23 cellular contexts compared by ENCODE assay signal in the genomic region with DNA sequence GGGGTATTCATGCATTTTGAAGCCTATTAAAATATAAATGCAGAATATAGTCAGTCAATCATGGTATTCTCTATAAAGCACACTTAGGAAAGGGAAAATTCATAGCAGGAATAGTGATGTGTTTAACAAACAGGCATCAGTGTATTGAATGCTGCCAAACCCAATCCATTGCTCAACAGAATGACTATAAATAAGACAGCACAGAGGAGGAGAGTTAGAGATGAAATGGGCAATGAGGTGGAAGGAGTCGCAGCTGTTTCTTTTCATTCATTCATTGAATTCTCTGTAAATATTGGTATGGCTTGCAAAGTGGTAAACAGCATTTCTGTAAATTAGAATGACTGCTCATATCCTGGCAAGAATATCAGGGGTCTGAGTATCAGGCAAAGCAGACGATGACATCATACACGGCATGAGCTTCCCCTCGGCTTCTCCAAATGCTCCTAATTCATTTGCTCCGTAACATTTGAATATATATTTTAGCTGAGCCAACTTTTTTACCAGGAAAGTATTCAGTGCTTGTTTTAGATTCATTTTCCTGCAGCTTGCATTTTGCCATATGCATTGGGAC.
DNase-seq lines count a peak whose midpoint lies in the region; TF ChIP-seq lines count a peak whose summit lies in the region.
"Had no signal": no experiment of that assay in that cellular context is flagged by ENCODE, and none has a peak within 500 bp of the region (broad histone marks: within the 10 kb centered on the region; RNA-seq: fewer than 3 reads in every experiment).

No MANE protein-coding gene starts in this region.

- 88 to 95% methylated on average over 4 to 5 of the region's 5 CpGs for WGBS in endodermal cell (ENCODE audit: insufficient coverage in 1 of 2, insufficient read length in 1 of 2), 2 experiments

- intact Hi-C loops in ascending aorta (cut with DNase I), result no loop called here

- H3K4me1 ChIP-seq in ascending aorta, result no peaks in the 10 kb centered on the region
- H3K4me1 ChIP-seq in osteoblast (ENCODE audit: insufficient read depth, low read length), result peaks cover 19% of the 10 kb centered on the region
- H3K4me1 ChIP-seq in endodermal cell (ENCODE audit: control insufficient read depth, insufficient read depth, low read length), result no peaks in the 10 kb centered on the region
- H3K4me1 ChIP-seq: left ventricle myocardium inferior, testis had no signal

- no peak overlapping the region for H3K9ac ChIP-seq in endodermal cell (ENCODE audit: extremely low read depth, low read length, poor library complexity, severe bottlenecking)

- H3K4me3 ChIP-seq in ascending aorta, result no peak overlapping the region
- H3K4me3 ChIP-seq in osteoblast (ENCODE audit: insufficient read depth, low read length), result no peak overlapping the region
- H3K4me3 ChIP-seq in endodermal cell (ENCODE audit: low read length), result no peak overlapping the region
- H3K4me3 ChIP-seq: left ventricle myocardium inferior, PC-9, testis had no signal

- H3K27me3 ChIP-seq in ascending aorta (no peaks in the 10 kb centered on the region), osteoblast (ENCODE audit: insufficient read depth, low read length) (no peaks in the 10 kb centered on the region), endodermal cell (ENCODE audit: control insufficient read depth, insufficient read depth, low read length, poor library complexity, severe bottlenecking) (no peaks in the 10 kb centered on the region)
- H3K27me3 ChIP-seq: testis had no signal

- H3K9me3 Mint-ChIP-seq in endodermal cell, result peaks cover 4% of the 10 kb centered on the region

- H3K9me3 ChIP-seq in ascending aorta (no peaks in the 10 kb centered on the region), osteoblast (ENCODE audit: low read depth, low read length) (no peaks in the 10 kb centered on the region), endodermal cell (ENCODE audit: control insufficient read depth, low read length) (no peaks in the 10 kb centered on the region)
- H3K9me3 ChIP-seq: left ventricle myocardium inferior, testis had no signal

- no peak for TF ChIP-seq CTCF in ascending aorta (IDR thresholded peaks at IDR 0.05)
- no peak for TF ChIP-seq CTCF in osteoblast (IDR thresholded peaks at IDR 0.05; ENCODE audit: extremely low read depth, low read depth, low read length)
- no peak for TF ChIP-seq CTCF in endodermal cell (conservative IDR thresholded peaks at IDR 0.05)

- no peaks in the 10 kb centered on the region for H3K4me1 Mint-ChIP-seq in endodermal cell
- H3K4me1 Mint-ChIP-seq: activated naive CD8-positive, alpha-beta T cell treated with anti-CD3 and anti-CD28 coated beads, Interleukin-2, amount 10 ng/mL, durations not matched to agents 7 days and 5 days; IgD-negative memory B cell had no signal

- H3K27ac ChIP-seq in ascending aorta, result no peak overlapping the region
- H3K27ac ChIP-seq in osteoblast (ENCODE audit: low read depth, low read length), result no peak overlapping the region
- no peak overlapping the region for H3K27ac ChIP-seq in endodermal cell (ENCODE audit: low read depth, low read length)
- H3K27ac ChIP-seq: left ventricle myocardium inferior, PC-9, testis had no signal

- H3K27ac Mint-ChIP-seq in endodermal cell, result no peak overlapping the region
- H3K27ac Mint-ChIP-seq: activated CD4-positive, alpha-beta memory T cell treated with anti-CD3 and anti-CD28 coated beads for 36 hours; activated naive CD8-positive, alpha-beta T cell treated with anti-CD3 and anti-CD28 coated beads, Interleukin-2, amount 10 ng/mL, durations not matched to agents 7 days and 5 days; activated T-cell treated with anti-CD3 and anti-CD28 coated beads, Interleukin-2, amount 50 U/mL, for 72 hours; IgD-negative memory B cell had no signal

- DNase-seq in AG08395 (ENCODE audit: low spot score) (peak; percentile 29), ELR (ENCODE audit: low read depth) (peak; percentile 31), NCI-H2227 (lab: John Stamatoyannopoulos, UW; ENCODE audit: unreplicated experiment) (peak; percentile 9), cerebellar cortex (ENCODE audit: low spot score) (peak; percentile 26), ascending aorta (ENCODE audit: low spot score in 2 of 2) (no peak), GF-D8 (lab: John Stamatoyannopoulos, UW) (no peak), osteoblast (ENCODE audit: insufficient read length, low spot score, missing footprints) (no peak), endodermal cell (no peak)
- DNase-seq: activated CD4-positive, alpha-beta memory T cell treated with anti-CD3 and anti-CD28 coated beads for 36 hours; activated naive CD8-positive, alpha-beta T cell treated with anti-CD3 and anti-CD28 coated beads, Interleukin-2, amount 10 ng/mL, durations not matched to agents 7 days and 5 days; activated T-cell treated with anti-CD3 and anti-CD28 coated beads, Interleukin-2, amount 50 U/mL, for 72 hours; caudate nucleus; effector CD8-positive, alpha-beta T cell; foreskin melanocyte; left ventricle myocardium inferior; MV-4-11; NCI-H524 treated with DMSO at 0.1 percent for 48 hours; occipital lobe; PC-9; stimulated activated CD4-positive, alpha-beta T cell treated with anti-CD3 and anti-CD28 coated beads, Interleukin-4, amount 100 ng/mL, for 1 hour; stimulated activated CD8-positive, alpha-beta memory T cell treated with anti-CD3 and anti-CD28 coated beads, Interleukin-4, amount 100 ng/mL, for 48 hours; testis had no signal

- no peak overlapping the region for H3K4me2 ChIP-seq in osteoblast (ENCODE audit: insufficient read depth, low read length)
- H3K4me2 ChIP-seq: PC-9 had no signal

- no peak overlapping the region for H2AFZ ChIP-seq in osteoblast (ENCODE audit: low read length)
- H2AFZ ChIP-seq: PC-9 had no signal

- H3K36me3 ChIP-seq in ascending aorta, result no peaks in the 10 kb centered on the region
- H3K36me3 ChIP-seq in osteoblast (ENCODE audit: insufficient read depth, low read length), result no peaks in the 10 kb centered on the region
- no peaks in the 10 kb centered on the region for H3K36me3 ChIP-seq in endodermal cell (ENCODE audit: control insufficient read depth, insufficient read depth, low read length)
- H3K36me3 ChIP-seq: left ventricle myocardium inferior had no signal

- H3K79me2 ChIP-seq in osteoblast (ENCODE audit: insufficient read depth, low read length), result no peaks in the 10 kb centered on the region

- H3K36me3 Mint-ChIP-seq in endodermal cell (ENCODE audit: low read depth), result no peaks in the 10 kb centered on the region
- H3K36me3 Mint-ChIP-seq: activated CD4-positive, alpha-beta memory T cell treated with anti-CD3 and anti-CD28 coated beads for 36 hours; activated naive CD8-positive, alpha-beta T cell treated with anti-CD3 and anti-CD28 coated beads, Interleukin-2, amount 10 ng/mL, durations not matched to agents 7 days and 5 days; IgD-negative memory B cell had no signal

- H3K27me3 Mint-ChIP-seq in endodermal cell (ENCODE audit: insufficient read depth), result no peaks in the 10 kb centered on the region
- H3K27me3 Mint-ChIP-seq: activated CD4-positive, alpha-beta memory T cell treated with anti-CD3 and anti-CD28 coated beads for 36 hours; activated naive CD8-positive, alpha-beta T cell treated with anti-CD3 and anti-CD28 coated beads, Interleukin-2, amount 10 ng/mL, durations not matched to agents 7 days and 5 days; IgD-negative memory B cell had no signal

- no peak overlapping the region for H3K4me3 Mint-ChIP-seq in endodermal cell
- H3K4me3 Mint-ChIP-seq: activated CD4-positive, alpha-beta memory T cell treated with anti-CD3 and anti-CD28 coated beads for 36 hours; activated naive CD8-positive, alpha-beta T cell treated with anti-CD3 and anti-CD28 coated beads, Interleukin-2, amount 10 ng/mL, durations not matched to agents 7 days and 5 days; activated T-cell treated with anti-CD3 and anti-CD28 coated beads, Interleukin-2, amount 50 U/mL, for 72 hours; IgD-negative memory B cell had no signal

- no peaks in the 10 kb centered on the region for H4K20me1 ChIP-seq in osteoblast (ENCODE audit: insufficient read depth, low read length)

Comparison
In these comparisons a context has a peak if more than half of its experiments do, and no peak if none do; other contexts are left out.
1. DNase-seq: peak in AG08395 (single experiment), ELR (single experiment), NCI-H2227 (single experiment) and cerebellar cortex (single experiment); none in ascending aorta (0 of 2), GF-D8 (single experiment), osteoblast (single experiment) and endodermal cell (single experiment).